In genomic region chr1:33328817-33329216, GRCh38 we compare ENCODE assay signal across 18 cellular contexts. TPM values are rescaled to one million over a fixed set of nuclear protein-coding genes. Genes with fewer than 3 reads are reported as not detected.
DNase-seq lines count a peak whose midpoint lies in the region; ATAC-seq and TF ChIP-seq lines count a peak whose summit lies in the region.
"Had no signal": no experiment of that assay in that cellular context is flagged by ENCODE, and none has a peak within 500 bp of the region (broad histone marks: within the 10 kb centered on the region; RNA-seq: fewer than 3 reads in every experiment).

No MANE protein-coding gene starts in this region.

- DNase-seq in RWPE1 (ENCODE audit: low spot score), result no peak
- no peak for DNase-seq in caudate nucleus (lab: John Stamatoyannopoulos, UW)
- DNase-seq in lower lobe of right lung, result peak; percentile 16
- no peak for DNase-seq in stomach
- DNase-seq in natural killer cell treated with Interleukin-12 subunit alpha and Interleukin-12 subunit beta and Interleukin-15 and Interleukin-18, amount 100 ng/mL, for 72 hours (ENCODE audit: low spot score), result no peak
- DNase-seq in stimulated activated CD4-positive, alpha-beta T cell treated with anti-CD3 and anti-CD28 coated beads, Interleukin-4, amount 100 ng/mL, for 4 hours, result no peak
- no peak for DNase-seq in posterior cingulate gyrus
- DNase-seq: activated CD4-positive, alpha-beta T cell treated with anti-CD3 and anti-CD28 coated beads for 36 hours; activated T-cell treated with anti-CD3 and anti-CD28 coated beads, Interleukin-2, amount 50 U/mL, for 72 hours; DMS79; left colon; MG63; NCI-H146; SHP77 had no signal

- no peak for TF ChIP-seq POLR2A in stomach (IDR thresholded peaks at IDR 0.05)

- peaks cover 100% of the 10 kb centered on the region for H3K36me3 ChIP-seq in lower lobe of right lung
- peaks cover 86 to 100% (median 98%) of the 10 kb centered on the region in 4 donors for H3K36me3 ChIP-seq in stomach

- H3K27ac ChIP-seq in RWPE1, result peak overlapping the region; percentile 81
- peak overlapping the region; percentile 37 for H3K27ac ChIP-seq in caudate nucleus (ENCODE audit: low read depth, low read length)
- H3K27ac ChIP-seq in lower lobe of right lung, result peak overlapping the region; percentile 10
- H3K27ac ChIP-seq in stomach, result peak overlapping the region in 3 of 5 donors; percentile 67 to 99 (median 69)
- H3K27ac ChIP-seq: cardiac muscle cell had no signal

- TF ChIP-seq CTCF in RWPE1 (conservative IDR thresholded peaks at IDR 0.05; ENCODE audit: low read depth), result no peak
- no peak for TF ChIP-seq CTCF in lower lobe of right lung (IDR thresholded peaks at IDR 0.05)
- no peak for TF ChIP-seq CTCF in stomach (IDR thresholded peaks at IDR 0.05)

- H3K9me3 ChIP-seq in lower lobe of right lung (no peaks in the 10 kb centered on the region), stomach (no peaks in the 10 kb centered on the region)
- H3K9me3 ChIP-seq: MG63, thoracic aorta had no signal

- H3K4me1 ChIP-seq in lower lobe of right lung (peaks cover 60% of the 10 kb centered on the region), stomach (peaks cover 24 to 83% (median 36%) of the 10 kb centered on the region in 4 donors)

- intact Hi-C loops in lower lobe of right lung (cut with DNase I), result no loop called here
- intact Hi-C loops in stomach (cut with DNase I; ENCODE audit: low total_unique reads), result no loop called here
- intact Hi-C loops in posterior cingulate gyrus (cut with DNase I), result no loop called here

- H3K27me3 ChIP-seq in lower lobe of right lung (ENCODE audit: low read depth) (no peaks in the 10 kb centered on the region), stomach (no peaks in the 10 kb centered on the region)
- H3K27me3 ChIP-seq: cardiac muscle cell, MG63 had no signal

- no peaks in the 10 kb centered on the region for H3K27me3 Mint-ChIP-seq in natural killer cell treated with Interleukin-12 subunit alpha and Interleukin-12 subunit beta and Interleukin-15 and Interleukin-18, amount 100 ng/mL, for 72 hours
- H3K27me3 Mint-ChIP-seq: activated CD4-positive, alpha-beta T cell treated with anti-CD3 and anti-CD28 coated beads for 36 hours had no signal

- H3K4me3 Mint-ChIP-seq in natural killer cell treated with Interleukin-12 subunit alpha and Interleukin-12 subunit beta and Interleukin-15 and Interleukin-18, amount 100 ng/mL, for 72 hours, result no peak overlapping the region
- H3K4me3 Mint-ChIP-seq: activated CD4-positive, alpha-beta T cell treated with anti-CD3 and anti-CD28 coated beads for 36 hours; activated T-cell treated with anti-CD3 and anti-CD28 coated beads, Interleukin-2, amount 50 U/mL, for 72 hours had no signal

- no peaks in the 10 kb centered on the region for H3K9me3 Mint-ChIP-seq in natural killer cell treated with Interleukin-12 subunit alpha and Interleukin-12 subunit beta and Interleukin-15 and Interleukin-18, amount 100 ng/mL, for 72 hours
- H3K9me3 Mint-ChIP-seq: activated T-cell treated with anti-CD3 and anti-CD28 coated beads, Interleukin-2, amount 50 U/mL, for 72 hours had no signal

- 95 to 97% (median 96%) methylated on average over 12 of the region's 12 CpGs for WGBS in stomach, 5 donors

- TF ChIP-seq EP300 in stomach (IDR thresholded peaks at IDR 0.05), result no peak

- peaks cover 5 to 7% of the 10 kb centered on the region in 2 donors for H3K4me1 Mint-ChIP-seq in natural killer cell treated with Interleukin-12 subunit alpha and Interleukin-12 subunit beta and Interleukin-15 and Interleukin-18, amount 100 ng/mL, for 72 hours (ENCODE audit: low read depth in 2 of 2)
- H3K4me1 Mint-ChIP-seq: activated CD4-positive, alpha-beta T cell treated with anti-CD3 and anti-CD28 coated beads for 36 hours had no signal

- CTCF ChIA-PET in RWPE1 (lab: Yijun Ruan, JAX), result no interaction called here

- H3K4me3 ChIP-seq in lower lobe of right lung (no peak overlapping the region), stomach (no peak overlapping the region)
- H3K4me3 ChIP-seq: cardiac muscle cell, MG63, thoracic aorta had no signal

- peaks cover 18% of the 10 kb centered on the region for H3K36me3 Mint-ChIP-seq in natural killer cell treated with Interleukin-12 subunit alpha and Interleukin-12 subunit beta and Interleukin-15 and Interleukin-18, amount 100 ng/mL, for 72 hours

- ATAC-seq in lower lobe of right lung, result no peak
- no peak for ATAC-seq in natural killer cell treated with Interleukin-12 subunit alpha and Interleukin-12 subunit beta and Interleukin-15 and Interleukin-18, amount 100 ng/mL, for 72 hours
- no peak for ATAC-seq in HG02973 (IDR thresholded peaks at IDR 0.05; ENCODE audit: unreplicated experiment)
- ATAC-seq: activated CD4-positive, alpha-beta T cell treated with anti-CD3 and anti-CD28 coated beads for 36 hours; activated T-cell treated with anti-CD3 and anti-CD28 coated beads, Interleukin-2, amount 50 U/mL, for 72 hours; left colon had no signal

- POLR2A ChIA-PET in RWPE1 (lab: Yijun Ruan, JAX; ENCODE audit: low non-redundant PET), result no interaction called here

- no peak overlapping the region for H3K27ac Mint-ChIP-seq in natural killer cell treated with Interleukin-12 subunit alpha and Interleukin-12 subunit beta and Interleukin-15 and Interleukin-18, amount 100 ng/mL, for 72 hours
- H3K27ac Mint-ChIP-seq: activated CD4-positive, alpha-beta T cell treated with anti-CD3 and anti-CD28 coated beads for 36 hours; activated T-cell treated with anti-CD3 and anti-CD28 coated beads, Interleukin-2, amount 50 U/mL, for 72 hours had no signal

RNA-seq across cellular contexts. Expression of gene A3GALT2, which starts 7.9 kb away (rescaled TPM):
- total RNA-seq in lower lobe of right lung (not detected), stomach (not detected)
- not detected for polyA plus RNA-seq in stomach
- total RNA-seq in natural killer cell treated with Interleukin-12 subunit alpha and Interleukin-12 subunit beta and Interleukin-15 and Interleukin-18, amount 100 ng/mL, for 72 hours, result not detected
- total RNA-seq: activated CD4-positive, alpha-beta T cell treated with anti-CD3 and anti-CD28 coated beads for 36 hours; activated T-cell treated with anti-CD3 and anti-CD28 coated beads, Interleukin-2, amount 50 U/mL, for 72 hours; cardiac muscle cell; frontal cortex; left colon had no signal

Comparison
In these comparisons a context has a peak if more than half of its experiments do, and no peak if none do; other contexts are left out.
1. H3K27ac ChIP-seq: peak in every context shown above with its lines; median percentile 81 in RWPE1; 69 in stomach; 37 in caudate nucleus; 10 in lower lobe of right lung.